ENCODE assay signal across 16 cellular contexts in the genomic region with DNA sequence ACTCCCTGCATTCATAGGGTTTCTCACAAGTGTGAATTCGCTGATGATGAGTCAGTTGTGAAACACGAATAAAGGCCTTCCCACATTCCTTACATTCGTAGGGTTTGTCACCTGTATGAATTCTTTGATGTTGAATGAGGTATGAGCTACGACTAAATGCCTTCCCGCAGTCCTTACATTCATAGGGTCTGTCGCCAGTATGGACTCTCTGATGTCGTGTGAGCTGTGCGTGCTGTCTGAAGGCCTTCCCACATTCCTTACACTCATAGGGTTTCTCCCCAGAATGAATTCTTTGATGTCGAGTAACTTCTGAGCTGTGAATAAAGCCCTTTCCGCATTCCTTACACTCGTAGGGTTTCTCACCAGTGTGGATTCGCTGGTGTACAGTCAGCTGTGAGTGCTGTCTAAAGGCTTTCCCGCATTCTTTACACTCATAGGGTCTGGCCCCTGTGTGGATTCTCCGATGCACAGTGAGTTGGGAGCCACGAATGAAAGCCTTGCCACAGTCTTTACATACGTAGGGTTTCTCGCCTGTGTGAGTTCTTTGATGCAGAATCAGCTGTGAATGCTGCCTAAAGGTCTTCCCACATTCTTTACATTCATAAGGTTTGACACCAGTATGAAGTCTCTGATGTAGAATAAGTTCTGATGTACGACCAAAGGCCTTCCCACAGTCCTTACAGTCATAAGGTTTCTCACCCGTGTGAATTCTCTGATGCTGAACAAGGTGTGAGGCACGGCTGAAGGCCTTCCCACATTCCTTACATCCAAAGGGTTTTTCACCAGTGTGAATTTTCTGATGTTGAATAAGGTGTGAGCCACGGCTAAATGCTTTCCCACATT. TPM values are rescaled to one million over a fixed set of nuclear protein-coding genes. Genes with fewer than 3 reads are reported as not detected.
A peak's percentile ranks its signal among the peaks of the same experiment; 100 is the strongest.
DNase-seq lines count a peak whose midpoint lies in the region; ATAC-seq and TF ChIP-seq lines count a peak whose summit lies in the region.
"Had no signal": no experiment of that assay in that cellular context is flagged by ENCODE, and none has a peak within 500 bp of the region (broad histone marks: within the 10 kb centered on the region; RNA-seq: fewer than 3 reads in every experiment).

No MANE protein-coding gene starts in this region.

- no peaks in the 10 kb centered on the region for H3K36me3 ChIP-seq in PC-3 (ENCODE audit: low read depth, low read length)

- TF ChIP-seq CTCF in AG10803 (conservative IDR thresholded peaks at IDR 0.05; ENCODE audit: low read length) (no peak), PC-3 (conservative IDR thresholded peaks at IDR 0.05; ENCODE audit: low read depth, low read length) (no peak)

- no peak overlapping the region for H3K27ac ChIP-seq in PC-3 (ENCODE audit: low read length)
- peak overlapping the region; percentile 24 for H3K27ac ChIP-seq in epithelial cell of prostate
- H3K27ac ChIP-seq: vagina had no signal

- no peaks in the 10 kb centered on the region for H3K27me3 ChIP-seq in PC-3 (ENCODE audit: low read length)
- H3K27me3 ChIP-seq: vagina had no signal

- H3F3A ChIP-seq in PC-3 (ENCODE audit: low read length, unreplicated experiment), result no peaks in the 10 kb centered on the region

- H3K4me1 ChIP-seq in PC-3 (ENCODE audit: insufficient read depth, low read length), result no peaks in the 10 kb centered on the region
- H3K4me1 ChIP-seq: vagina had no signal

- H3K79me2 ChIP-seq in PC-3 (ENCODE audit: low read length), result no peaks in the 10 kb centered on the region

- DNase-seq in AG10803 (ENCODE audit: low read depth) (peak; percentile 25), PC-3 (peak; percentile 12), epithelial cell of prostate (ENCODE audit: low read depth, low spot score) (no peak), left kidney (ENCODE audit: low read depth, low spot score) (peak; percentile 8), NCI-H1105 treated with DMSO at 0.1 percent for 48 hours (lab: John Stamatoyannopoulos, UW) (no peak)
- DNase-seq: activated CD4-positive, CD25-positive, alpha-beta regulatory T cell treated with anti-CD3 and anti-CD28 coated beads, Interleukin-2, amount 50 U/mL, for 72 hours; activated T-cell treated with anti-CD3 and anti-CD28 coated beads for 4 hours; NCI-H187; NCI-H774; stimulated activated CD4-positive, alpha-beta T cell treated with anti-CD3 and anti-CD28 coated beads, Interleukin-2, amount 100 ng/mL, for 48 hours had no signal

- CTCF ChIA-PET in PC-3 (lab: Charles Lee), result no interaction called here

- H3K9me3 ChIP-seq in PC-3 (ENCODE audit: low read length), result no peaks in the 10 kb centered on the region
- H3K9me3 ChIP-seq: vagina had no signal

- no peak overlapping the region for H3K9ac ChIP-seq in PC-3 (ENCODE audit: low read length)

- intact Hi-C loops in PC-3 (cut with micrococcal nuclease), result no loop called here

- no peaks in the 10 kb centered on the region for H3K9me2 ChIP-seq in PC-3 (replicated peaks; ENCODE audit: low read length)

- no peak overlapping the region for H3K4me2 ChIP-seq in PC-3 (ENCODE audit: low read length)

- H3K4me3 ChIP-seq in AG10803 (ENCODE audit: low read length) (no peak overlapping the region), PC-3 (ENCODE audit: low read length) (no peak overlapping the region)
- H3K4me3 ChIP-seq: vagina had no signal

- no peak overlapping the region for H2AFZ ChIP-seq in PC-3 (ENCODE audit: low read length)

- H4K20me1 ChIP-seq in PC-3 (ENCODE audit: low read length), result no peaks in the 10 kb centered on the region

- POLR2A ChIA-PET in PC-3 (lab: Charles Lee; ENCODE audit: unreplicated experiment), result no interaction called here

- no peak for ATAC-seq in PC-3
- no peak for ATAC-seq in GM19324 (IDR thresholded peaks at IDR 0.05; ENCODE audit: low FRiP score, unreplicated experiment)
- ATAC-seq in GM21447 (IDR thresholded peaks at IDR 0.05; ENCODE audit: unreplicated experiment), result no peak
- ATAC-seq in GM19455 (IDR thresholded peaks at IDR 0.05; ENCODE audit: unreplicated experiment), result no peak
- ATAC-seq: SK-N-SH treated with all-trans-retinoic acid at 6 μM for 48 hours; stimulated activated effector memory CD8-positive, alpha-beta T cell treated with anti-CD3 and anti-CD28 coated beads, Interleukin-12 subunit alpha, Interleukin-12 subunit beta, amount 100 ng/mL, for 72 hours had no signal

- BruUV-seq in PC-3 (replicated peaks; lab: Mats Ljungman, UMichigan), result no TSS peak

RNA-seq across cellular contexts. Expression of a gene that starts 30.6 kb away (rescaled TPM):
- not detected in 2 replicates for total RNA-seq in PC-3 (2014; rRNA removed)

RNA-seq across cellular contexts. Expression of a gene that starts 31.6 kb away (rescaled TPM):
- total RNA-seq in PC-3 (2014; rRNA removed), result 3.0 and 3.1 TPM in 2 replicates

RNA-seq across cellular contexts. Expression of a gene that starts 32.1 kb away (rescaled TPM):
- 78.4 and 83.1 TPM in 2 replicates for total RNA-seq in PC-3 (2014; rRNA removed)

RNA-seq across cellular contexts. Expression of a gene that starts 43.0 kb away (rescaled TPM):
- total RNA-seq in PC-3 (2014; rRNA removed), result 329 and 339 TPM in 2 replicates

Comparison
In these comparisons a context has a peak if more than half of its experiments do, and no peak if none do; other contexts are left out.
1. DNase-seq: peak in AG10803 (single experiment), PC-3 (single experiment) and left kidney (single experiment); none in epithelial cell of prostate (single experiment) and NCI-H1105 treated with DMSO at 0.1 percent for 48 hours (single experiment).